In the genomic region with DNA sequence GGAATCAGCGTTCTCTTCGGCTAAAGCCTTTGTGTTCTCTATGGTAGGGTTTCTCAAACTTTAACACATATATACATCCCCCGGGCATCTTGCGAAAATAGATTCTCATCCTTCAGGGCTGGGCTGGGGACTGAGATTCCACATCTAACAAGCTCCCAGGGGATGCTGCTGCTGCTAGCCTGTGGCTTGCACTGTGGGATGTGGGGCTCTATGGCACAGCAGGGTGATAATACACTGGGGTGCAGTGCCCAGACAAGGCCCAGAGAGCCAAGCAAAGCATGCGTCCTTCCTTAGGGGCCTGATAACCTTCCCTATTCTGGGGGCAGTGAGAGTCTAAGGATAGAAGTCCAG, we compare ENCODE assay signal across 8 cellular contexts.
DNase-seq lines count a peak whose midpoint lies in the region; ATAC-seq and TF ChIP-seq lines count a peak whose summit lies in the region.
"Had no signal": no experiment of that assay in that cellular context is flagged by ENCODE, and none has a peak within 500 bp of the region (broad histone marks: within the 10 kb centered on the region; RNA-seq: fewer than 3 reads in every experiment).

No MANE protein-coding gene starts in this region.

- WGBS in lower leg skin, 2 donors = 73% methylated on average over 5 of the region's 5 CpGs

- no peak overlapping the region for H3K4me3 ChIP-seq in upper lobe of right lung
- H3K4me3 ChIP-seq in lower leg skin (ENCODE audit: low read depth, poor library complexity, severe bottlenecking) = no peak overlapping the region
- H3K4me3 ChIP-seq: left lung had no signal

- no peaks in the 10 kb centered on the region for H3K36me3 ChIP-seq in upper lobe of right lung
- H3K36me3 ChIP-seq: left lung had no signal

- no peak overlapping the region for H3K27ac ChIP-seq in upper lobe of right lung
- H3K27ac ChIP-seq: left lung had no signal

- peaks cover 4% of the 10 kb centered on the region for H3K27me3 ChIP-seq in upper lobe of right lung

- H3K4me1 ChIP-seq in upper lobe of right lung = no peaks in the 10 kb centered on the region

- TF ChIP-seq CTCF in upper lobe of right lung (IDR thresholded peaks at IDR 0.05) = no peak
- TF ChIP-seq CTCF in lower leg skin (IDR thresholded peaks at IDR 0.05) = no peak

- intact Hi-C loops in upper lobe of right lung (cut with DNase I) = no loop called here
- intact Hi-C loops in lower leg skin (cut with DNase I; ENCODE audit: low total_unique reads) = loop anchor here (10.0 kb wide), 1 partner anchor 298 kb away; no protein-coding TSS in a partner anchor

- ATAC-seq in GM19395 (IDR thresholded peaks at IDR 0.05; ENCODE audit: unreplicated experiment) (peak; percentile 23), HG02610 (IDR thresholded peaks at IDR 0.05; ENCODE audit: unreplicated experiment) (peak; percentile 19), HG03354 (IDR thresholded peaks at IDR 0.05; ENCODE audit: poor library complexity, severe bottlenecking, unreplicated experiment) (peak; percentile 22), upper lobe of right lung (peak; percentile 8)

- TF ChIP-seq POLR2A in lower leg skin (IDR thresholded peaks at IDR 0.05) = no peak

- DNase-seq in upper lobe of right lung (no peak), lower leg skin (ENCODE audit: low spot score in 2 of 2) (no peak), DMS153 (lab: John Stamatoyannopoulos, UW) (no peak)
- DNase-seq in stimulated activated CD4-positive, alpha-beta T cell treated with anti-CD3 and anti-CD28 coated beads, Interleukin-2, amount 100 ng/mL, for 48 hours = no peak

- no peaks in the 10 kb centered on the region for H3K9me3 ChIP-seq in upper lobe of right lung
- H3K9me3 ChIP-seq: left lung had no signal
